33 cellular contexts compared by ENCODE assay signal in genomic region chr7:104217620-104218019, GRCh38.
"Had no signal": no experiment of that assay in that cellular context is flagged by ENCODE, and none has a peak within 500 bp of the region (broad histone marks: within the 10 kb centered on the region; RNA-seq: fewer than 3 reads in every experiment).

No MANE protein-coding gene starts in this region.

- H3K9me3 ChIP-seq: adrenal gland had no signal

- DNase-seq: activated effector memory CD4-positive, alpha-beta T cell treated with anti-CD3 and anti-CD28 coated beads, Interleukin-2, amount 50 U/mL, for 16 hours; activated gamma-delta T cell; activated gamma-delta T cell treated with Interleukin-2 at 50 U/mL for 16 hours; activated naive CD4-positive, alpha-beta T cell; activated naive CD4-positive, alpha-beta T cell treated with anti-CD3 and anti-CD28 coated beads for 36 hours; activated naive CD4-positive, alpha-beta T cell treated with anti-CD3 and anti-CD28 coated beads, Interleukin-2, amount 10 ng/mL, durations not matched to agents 7 days and 5 days; activated naive CD4-positive, alpha-beta T cell treated with anti-CD3 and anti-CD28 coated beads, Interleukin-2, amount 50 U/mL, for 16 hours; activated naive CD4-positive, alpha-beta T cell treated with Interleukin-2 at 50 U/mL for 16 hours; activated naive CD8-positive, alpha-beta T cell treated with anti-CD3 and anti-CD28 coated beads for 36 hours; activated naive CD8-positive, alpha-beta T cell treated with anti-CD3 and anti-CD28 coated beads, Interleukin-2, amount 10 ng/mL, durations not matched to agents 7 days and 5 days; activated naive CD8-positive, alpha-beta T cell treated with anti-CD3 and anti-CD28 coated beads, Interleukin-2, amount 50 U/mL, for 24 hours; activated T-cell treated with anti-CD3 and anti-CD28 coated beads, Interleukin-2, amount 50 U/mL, for 1 hour; activated T-cell treated with anti-CD3 and anti-CD28 coated beads, Interleukin-2, amount 50 U/mL, for 24 hours; activated T-cell treated with anti-CD3 and anti-CD28 coated beads, Interleukin-2, amount 50 U/mL, for 4 hours; activated T-cell treated with anti-CD3 and anti-CD28 coated beads, Interleukin-2, amount 50 U/mL, for 48 hours; activated T-cell treated with anti-CD3 and anti-CD28 coated beads, Interleukin-2, amount 50 U/mL, for 72 hours; adrenal gland; amniotic stem cell; amygdala; anterior cingulate cortex; aorta; body of pancreas; brain microvascular endothelial cell; caudate nucleus; central memory CD4-positive, alpha-beta T cell; cerebellar nuclear complex had no signal

- ATAC-seq: activated naive CD4-positive, alpha-beta T cell treated with anti-CD3 and anti-CD28 coated beads, Interleukin-2, amount 50 U/mL, for 72 hours; activated naive CD8-positive, alpha-beta T cell treated with anti-CD3 and anti-CD28 coated beads, Interleukin-2, amount 50 U/mL, for 24 hours; activated T-cell treated with anti-CD3 and anti-CD28 coated beads, Interleukin-2, amount 50 U/mL, for 4 hours; activated T-cell treated with anti-CD3 and anti-CD28 coated beads, Interleukin-2, amount 50 U/mL, for 72 hours; activated T-helper 17 cell treated with anti-CD3 and anti-CD28 coated beads, Interleukin-2, amount 50 U/mL, for 72 hours; body of pancreas had no signal

- H3K27ac ChIP-seq: adrenal gland, ascending aorta, body of pancreas, brain microvascular endothelial cell, breast epithelium, cardiac muscle cell had no signal

- H3K27me3 ChIP-seq: adrenal gland, ascending aorta, body of pancreas, brain microvascular endothelial cell, breast epithelium, cardiac muscle cell had no signal

- FAIRE-seq: astrocyte, bronchial epithelial cell had no signal

- H3K4me1 ChIP-seq: adrenal gland, ascending aorta, body of pancreas, breast epithelium had no signal

- H3K4me3 ChIP-seq: adrenal gland, ascending aorta, body of pancreas, breast epithelium, cardiac muscle cell had no signal

- H3K36me3 ChIP-seq: adrenal gland, ascending aorta, brain microvascular endothelial cell, breast epithelium, cardiac muscle cell had no signal
